Comparison of ENCODE assay signal across 12 cellular contexts in genomic region chr5:100584069-100584468, GRCh38. TPM values are rescaled to one million over a fixed set of nuclear protein-coding genes. Genes with fewer than 3 reads are reported as not detected.
DNase-seq lines count a peak whose midpoint lies in the region; ATAC-seq and TF ChIP-seq lines count a peak whose summit lies in the region.
"Had no signal": no experiment of that assay in that cellular context is flagged by ENCODE, and none has a peak within 500 bp of the region (broad histone marks: within the 10 kb centered on the region; RNA-seq: fewer than 3 reads in every experiment).

No MANE protein-coding gene starts in this region.

- H3K27me3 ChIP-seq in adrenal gland (no peaks in the 10 kb centered on the region), suprapubic skin (no peaks in the 10 kb centered on the region)
- H3K27me3 ChIP-seq: SJSA1, spleen had no signal

- WGBS in adrenal gland, 4 donors, result 57 to 76% (median 61%) methylated on average over 1 of the region's 1 CpG
- WGBS in suprapubic skin, result 67% methylated on average over 1 of the region's 1 CpG

- ATAC-seq in GM18868 (IDR thresholded peaks at IDR 0.05; ENCODE audit: unreplicated experiment) (peak; percentile 93), GM21528 (IDR thresholded peaks at IDR 0.05; ENCODE audit: low FRiP score, unreplicated experiment) (peak; percentile 98), HG03097 (IDR thresholded peaks at IDR 0.05; ENCODE audit: low FRiP score, unreplicated experiment) (peak; percentile 97)

- H3K4me3 ChIP-seq in adrenal gland (no peak overlapping the region), suprapubic skin (no peak overlapping the region)
- H3K4me3 ChIP-seq: SJSA1, spleen had no signal

- TF ChIP-seq CTCF in adrenal gland (IDR thresholded peaks at IDR 0.05) (no peak), suprapubic skin (IDR thresholded peaks at IDR 0.05) (no peak)

- H3K9me3 ChIP-seq in adrenal gland (replicated peaks in 1 of 3) (no peaks in the 10 kb centered on the region), suprapubic skin (no peaks in the 10 kb centered on the region)
- H3K9me3 ChIP-seq: SJSA1, spleen had no signal

- H3K36me3 ChIP-seq in adrenal gland (replicated peaks in 1 of 2) (no peaks in the 10 kb centered on the region), suprapubic skin (no peaks in the 10 kb centered on the region)
- H3K36me3 ChIP-seq: SJSA1 had no signal

- no peak for TF ChIP-seq EP300 in suprapubic skin (IDR thresholded peaks at IDR 0.05)

- H3K27ac ChIP-seq in adrenal gland, result no peak overlapping the region
- H3K27ac ChIP-seq in suprapubic skin, result no peak overlapping the region
- H3K27ac ChIP-seq: epithelial cell of prostate, SJSA1, spleen had no signal

- DNase-seq in left kidney (ENCODE audit: low read depth, low spot score), result peak; percentile 4
- DNase-seq in adrenal gland, result no peak
- DNase-seq in nucleus accumbens (lab: John Stamatoyannopoulos, UW), result no peak
- no peak for DNase-seq in suprapubic skin (ENCODE audit: low spot score in 2 of 2)
- DNase-seq in stimulated activated naive CD4-positive, alpha-beta T cell (lab: John Stamatoyannopoulos, UW), result no peak
- DNase-seq: KG1, spleen had no signal

- no peaks in the 10 kb centered on the region for H3K4me1 ChIP-seq in adrenal gland (replicated peaks in 1 of 2)
- no peaks in the 10 kb centered on the region for H3K4me1 ChIP-seq in suprapubic skin
- H3K4me1 ChIP-seq: SJSA1, spleen had no signal

- no peak for TF ChIP-seq POLR2A in adrenal gland (IDR thresholded peaks at IDR 0.05)
- no peak for TF ChIP-seq POLR2A in suprapubic skin (IDR thresholded peaks at IDR 0.05)

- intact Hi-C loops in adrenal gland (cut with DNase I), result no loop called here

RNA-seq across cellular contexts. Expression of gene FAM174A, which starts 48.9 kb away (rescaled TPM):
- total RNA-seq in adrenal gland, result 100 to 1,000 TPM in 1 of 8 donors, 10 to 100 TPM in 7; 22.8 to 109 (median 27.2) TPM
- 10 to 100 TPM; 10.9 to 42.9 (median 17.6) TPM for polyA plus RNA-seq in adrenal gland
- total RNA-seq in suprapubic skin, result 10 to 100 TPM; 27.8 to 57.3 (median 45.6) TPM
